Comparison of ENCODE assay signal across 1 cellular context in the genomic region with DNA sequence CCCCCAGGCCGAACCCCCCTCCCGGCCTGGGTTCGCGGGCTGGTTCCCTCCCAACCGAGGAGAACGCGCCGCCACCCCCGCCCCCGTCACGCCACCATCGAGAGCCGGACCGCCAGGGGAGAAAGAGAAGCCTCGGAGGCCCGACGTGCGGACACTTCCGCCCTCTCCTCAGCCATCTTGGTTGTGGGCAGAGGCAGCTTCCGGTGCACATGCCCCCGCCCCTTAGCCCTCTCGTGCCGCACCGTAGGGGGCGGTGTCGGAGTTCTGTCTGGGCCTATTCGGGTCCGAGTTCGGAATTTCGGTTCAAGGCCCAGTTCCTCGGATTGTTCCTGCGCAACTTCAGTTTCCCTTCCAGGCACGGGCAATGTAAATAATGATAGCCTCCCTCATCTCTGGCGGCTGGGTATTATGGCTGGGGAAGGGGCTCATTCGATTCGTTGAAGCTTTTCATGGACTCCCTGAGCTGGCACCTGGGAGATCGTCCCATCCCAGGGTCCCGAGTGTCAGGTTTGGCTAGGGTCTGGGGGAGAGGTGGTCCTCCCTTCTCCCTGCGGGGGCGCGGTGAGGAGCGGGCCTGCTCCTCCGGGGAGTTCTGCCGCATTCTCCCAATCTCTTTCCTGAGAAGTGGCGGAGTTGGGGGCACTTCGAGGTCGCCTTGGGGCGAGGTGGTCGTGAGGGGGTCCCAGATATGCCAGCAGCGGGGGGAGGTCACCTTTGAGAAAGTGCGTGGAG.
TF ChIP-seq lines count a peak whose summit lies in the region.

A gene with protein sequence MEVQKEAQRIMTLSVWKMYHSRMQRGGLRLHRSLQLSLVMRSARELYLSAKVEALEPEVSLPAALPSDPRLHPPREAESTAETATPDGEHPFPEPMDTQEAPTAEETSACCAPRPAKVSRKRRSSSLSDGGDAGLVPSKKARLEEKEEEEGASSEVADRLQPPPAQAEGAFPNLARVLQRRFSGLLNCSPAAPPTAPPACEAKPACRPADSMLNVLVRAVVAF (plus strand): TSS at position 225 of the 732 bp plus-strand sequence. CDS start 2,776 bp downstream, outside the sequence.
A gene with protein sequence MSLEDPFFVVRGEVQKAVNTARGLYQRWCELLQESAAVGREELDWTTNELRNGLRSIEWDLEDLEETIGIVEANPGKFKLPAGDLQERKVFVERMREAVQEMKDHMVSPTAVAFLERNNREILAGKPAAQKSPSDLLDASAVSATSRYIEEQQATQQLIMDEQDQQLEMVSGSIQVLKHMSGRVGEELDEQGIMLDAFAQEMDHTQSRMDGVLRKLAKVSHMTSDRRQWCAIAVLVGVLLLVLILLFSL (minus strand): TSS at position 189 of the 732 bp plus-strand sequence. CDS start 202 bp downstream, outside the sequence.

TF ChIP-seq in HEK293, 187 proteins besides CTCF, POLR2A, EP300 and RAD21 (continued from another document and continues in another):
- TF ChIP-seq PRDM1 (tag by site-specific recombination; IDR thresholded peaks at IDR 0.05) (no peak), ZNF791 (tag by site-specific recombination; IDR thresholded peaks at IDR 0.05) (no peak), ZNF571 (tag by site-specific recombination; IDR thresholded peaks at IDR 0.05) (no peak), ZFP37 (tag by site-specific recombination; IDR thresholded peaks at IDR 0.05) (no peak), ZNF776 (tag by site-specific recombination; IDR thresholded peaks at IDR 0.05; ENCODE audit: borderline replicate concordance) (no peak), ZNF341 (tag by site-specific recombination; IDR thresholded peaks at IDR 0.05; ENCODE audit: low read depth) (no peak), ZSCAN23 (tag by site-specific recombination; IDR thresholded peaks at IDR 0.05) (no peak), ZNF830 (tag by site-specific recombination; IDR thresholded peaks at IDR 0.05; ENCODE audit: low read depth) (no peak), YY1 (tag by site-specific recombination; IDR thresholded peaks at IDR 0.05) (peak; percentile 95), TRIM28 (IDR thresholded peaks at IDR 0.05; ENCODE audit: borderline replicate concordance, low read length) (no peak), ZNF558 (tag by site-specific recombination; IDR thresholded peaks at IDR 0.05) (no peak), ZNF510 (tag by site-specific recombination; IDR thresholded peaks at IDR 0.05; ENCODE audit: insufficient replicate concordance) (no peak), ZNF677 (tag by site-specific recombination; IDR thresholded peaks at IDR 0.05) (no peak), SETDB1 (IDR thresholded peaks at IDR 0.05; ENCODE audit: insufficient read length, low read length) (no peak), ZNF169 (tag by site-specific recombination; IDR thresholded peaks at IDR 0.05) (no peak), ZNF660 (tag by site-specific recombination; IDR thresholded peaks at IDR 0.05) (peak; percentile 71), REPIN1 (tag by site-specific recombination; IDR thresholded peaks at IDR 0.05; ENCODE audit: low read depth) (no peak), ZNF548 (tag by site-specific recombination; IDR thresholded peaks at IDR 0.05) (no peak), ZBTB20 (tag by site-specific recombination; IDR thresholded peaks at IDR 0.05) (peak; percentile 50; the same call in 1 of the 2 replicates), KLF10 (tag by site-specific recombination; IDR thresholded peaks at IDR 0.05) (peak; percentile 80; the same call in 1 of the 2 replicates), ZNF423 (tag by site-specific recombination; IDR thresholded peaks at IDR 0.05) (no peak), ZNF404 (tag by site-specific recombination; IDR thresholded peaks at IDR 0.05) (no peak), ZNF16 (tag by site-specific recombination; IDR thresholded peaks at IDR 0.05; ENCODE audit: low read depth) (no peak), GLI4 (tag by site-specific recombination; IDR thresholded peaks at IDR 0.05) (no peak), ZNF221 (tag by site-specific recombination; IDR thresholded peaks at IDR 0.05; ENCODE audit: borderline replicate concordance) (no peak), ZNF670 (tag by site-specific recombination; IDR thresholded peaks at IDR 0.05; ENCODE audit: low read depth) (no peak), ZNF366 (tag by site-specific recombination; conservative IDR thresholded peaks at IDR 0.05) (no peak), ZNF10 (tag by site-specific recombination; IDR thresholded peaks at IDR 0.05) (no peak), ZBTB7A (tag by site-specific recombination; IDR thresholded peaks at IDR 0.05; ENCODE audit: low read depth) (peak; percentile 95; the same call in 1 of the 2 replicates), ZNF155 (tag by site-specific recombination; IDR thresholded peaks at IDR 0.05) (no peak), ZNF843 (tag by site-specific recombination; IDR thresholded peaks at IDR 0.05) (0 out of 2 replicates have a peak, but pooled peaks have one; percentile 38), ZNF311 (tag by site-specific recombination; IDR thresholded peaks at IDR 0.05; ENCODE audit: borderline replicate concordance) (no peak), ZNF624 (tag by site-specific recombination; IDR thresholded peaks at IDR 0.05) (no peak), ZFP41 (tag by site-specific recombination; IDR thresholded peaks at IDR 0.05; ENCODE audit: borderline replicate concordance) (no peak), ZNF530 (tag by site-specific recombination; IDR thresholded peaks at IDR 0.05; ENCODE audit: low read depth) (no peak)
- TF ChIP-seq, protein P1, sequence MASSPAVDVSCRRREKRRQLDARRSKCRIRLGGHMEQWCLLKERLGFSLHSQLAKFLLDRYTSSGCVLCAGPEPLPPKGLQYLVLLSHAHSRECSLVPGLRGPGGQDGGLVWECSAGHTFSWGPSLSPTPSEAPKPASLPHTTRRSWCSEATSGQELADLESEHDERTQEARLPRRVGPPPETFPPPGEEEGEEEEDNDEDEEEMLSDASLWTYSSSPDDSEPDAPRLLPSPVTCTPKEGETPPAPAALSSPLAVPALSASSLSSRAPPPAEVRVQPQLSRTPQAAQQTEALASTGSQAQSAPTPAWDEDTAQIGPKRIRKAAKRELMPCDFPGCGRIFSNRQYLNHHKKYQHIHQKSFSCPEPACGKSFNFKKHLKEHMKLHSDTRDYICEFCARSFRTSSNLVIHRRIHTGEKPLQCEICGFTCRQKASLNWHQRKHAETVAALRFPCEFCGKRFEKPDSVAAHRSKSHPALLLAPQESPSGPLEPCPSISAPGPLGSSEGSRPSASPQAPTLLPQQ (tag by site-specific recombination; IDR thresholded peaks at IDR 0.05), result 0 out of 2 replicates have a peak, but pooled peaks have one; percentile 13
- TF ChIP-seq, protein P2, sequence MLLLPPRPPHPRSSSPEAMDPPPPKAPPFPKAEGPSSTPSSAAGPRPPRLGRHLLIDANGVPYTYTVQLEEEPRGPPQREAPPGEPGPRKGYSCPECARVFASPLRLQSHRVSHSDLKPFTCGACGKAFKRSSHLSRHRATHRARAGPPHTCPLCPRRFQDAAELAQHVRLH (tag by site-specific recombination; IDR thresholded peaks at IDR 0.05), result no peak
- TF ChIP-seq, protein P3, sequence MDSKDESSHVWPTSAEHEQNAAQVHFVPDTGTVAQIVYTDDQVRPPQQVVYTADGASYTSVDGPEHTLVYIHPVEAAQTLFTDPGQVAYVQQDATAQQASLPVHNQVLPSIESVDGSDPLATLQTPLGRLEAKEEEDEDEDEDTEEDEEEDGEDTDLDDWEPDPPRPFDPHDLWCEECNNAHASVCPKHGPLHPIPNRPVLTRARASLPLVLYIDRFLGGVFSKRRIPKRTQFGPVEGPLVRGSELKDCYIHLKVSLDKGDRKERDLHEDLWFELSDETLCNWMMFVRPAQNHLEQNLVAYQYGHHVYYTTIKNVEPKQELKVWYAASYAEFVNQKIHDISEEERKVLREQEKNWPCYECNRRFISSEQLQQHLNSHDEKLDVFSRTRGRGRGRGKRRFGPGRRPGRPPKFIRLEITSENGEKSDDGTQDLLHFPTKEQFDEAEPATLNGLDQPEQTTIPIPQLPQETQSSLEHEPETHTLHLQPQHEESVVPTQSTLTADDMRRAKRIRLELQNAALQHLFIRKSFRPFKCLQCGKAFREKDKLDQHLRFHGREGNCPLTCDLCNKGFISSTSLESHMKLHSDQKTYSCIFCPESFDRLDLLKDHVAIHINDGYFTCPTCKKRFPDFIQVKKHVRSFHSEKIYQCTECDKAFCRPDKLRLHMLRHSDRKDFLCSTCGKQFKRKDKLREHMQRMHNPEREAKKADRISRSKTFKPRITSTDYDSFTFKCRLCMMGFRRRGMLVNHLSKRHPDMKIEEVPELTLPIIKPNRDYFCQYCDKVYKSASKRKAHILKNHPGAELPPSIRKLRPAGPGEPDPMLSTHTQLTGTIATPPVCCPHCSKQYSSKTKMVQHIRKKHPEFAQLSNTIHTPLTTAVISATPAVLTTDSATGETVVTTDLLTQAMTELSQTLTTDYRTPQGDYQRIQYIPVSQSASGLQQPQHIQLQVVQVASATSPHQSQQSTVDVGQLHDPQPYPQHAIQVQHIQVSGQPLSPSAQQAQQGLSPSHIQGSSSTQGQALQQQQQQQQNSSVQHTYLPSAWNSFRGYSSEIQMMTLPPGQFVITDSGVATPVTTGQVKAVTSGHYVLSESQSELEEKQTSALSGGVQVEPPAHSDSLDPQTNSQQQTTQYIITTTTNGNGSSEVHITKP (tag by site-specific recombination; IDR thresholded peaks at IDR 0.05), result no peak
- TF ChIP-seq, protein P4, sequence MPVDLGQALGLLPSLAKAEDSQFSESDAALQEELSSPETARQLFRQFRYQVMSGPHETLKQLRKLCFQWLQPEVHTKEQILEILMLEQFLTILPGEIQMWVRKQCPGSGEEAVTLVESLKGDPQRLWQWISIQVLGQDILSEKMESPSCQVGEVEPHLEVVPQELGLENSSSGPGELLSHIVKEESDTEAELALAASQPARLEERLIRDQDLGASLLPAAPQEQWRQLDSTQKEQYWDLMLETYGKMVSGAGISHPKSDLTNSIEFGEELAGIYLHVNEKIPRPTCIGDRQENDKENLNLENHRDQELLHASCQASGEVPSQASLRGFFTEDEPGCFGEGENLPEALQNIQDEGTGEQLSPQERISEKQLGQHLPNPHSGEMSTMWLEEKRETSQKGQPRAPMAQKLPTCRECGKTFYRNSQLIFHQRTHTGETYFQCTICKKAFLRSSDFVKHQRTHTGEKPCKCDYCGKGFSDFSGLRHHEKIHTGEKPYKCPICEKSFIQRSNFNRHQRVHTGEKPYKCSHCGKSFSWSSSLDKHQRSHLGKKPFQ (tag by site-specific recombination; IDR thresholded peaks at IDR 0.05), result no peak
- TF ChIP-seq, protein P5, sequence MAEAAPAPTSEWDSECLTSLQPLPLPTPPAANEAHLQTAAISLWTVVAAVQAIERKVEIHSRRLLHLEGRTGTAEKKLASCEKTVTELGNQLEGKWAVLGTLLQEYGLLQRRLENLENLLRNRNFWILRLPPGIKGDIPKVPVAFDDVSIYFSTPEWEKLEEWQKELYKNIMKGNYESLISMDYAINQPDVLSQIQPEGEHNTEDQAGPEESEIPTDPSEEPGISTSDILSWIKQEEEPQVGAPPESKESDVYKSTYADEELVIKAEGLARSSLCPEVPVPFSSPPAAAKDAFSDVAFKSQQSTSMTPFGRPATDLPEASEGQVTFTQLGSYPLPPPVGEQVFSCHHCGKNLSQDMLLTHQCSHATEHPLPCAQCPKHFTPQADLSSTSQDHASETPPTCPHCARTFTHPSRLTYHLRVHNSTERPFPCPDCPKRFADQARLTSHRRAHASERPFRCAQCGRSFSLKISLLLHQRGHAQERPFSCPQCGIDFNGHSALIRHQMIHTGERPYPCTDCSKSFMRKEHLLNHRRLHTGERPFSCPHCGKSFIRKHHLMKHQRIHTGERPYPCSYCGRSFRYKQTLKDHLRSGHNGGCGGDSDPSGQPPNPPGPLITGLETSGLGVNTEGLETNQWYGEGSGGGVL (tag by site-specific recombination; IDR thresholded peaks at IDR 0.05), result peak; percentile 99
- TF ChIP-seq, protein P6, sequence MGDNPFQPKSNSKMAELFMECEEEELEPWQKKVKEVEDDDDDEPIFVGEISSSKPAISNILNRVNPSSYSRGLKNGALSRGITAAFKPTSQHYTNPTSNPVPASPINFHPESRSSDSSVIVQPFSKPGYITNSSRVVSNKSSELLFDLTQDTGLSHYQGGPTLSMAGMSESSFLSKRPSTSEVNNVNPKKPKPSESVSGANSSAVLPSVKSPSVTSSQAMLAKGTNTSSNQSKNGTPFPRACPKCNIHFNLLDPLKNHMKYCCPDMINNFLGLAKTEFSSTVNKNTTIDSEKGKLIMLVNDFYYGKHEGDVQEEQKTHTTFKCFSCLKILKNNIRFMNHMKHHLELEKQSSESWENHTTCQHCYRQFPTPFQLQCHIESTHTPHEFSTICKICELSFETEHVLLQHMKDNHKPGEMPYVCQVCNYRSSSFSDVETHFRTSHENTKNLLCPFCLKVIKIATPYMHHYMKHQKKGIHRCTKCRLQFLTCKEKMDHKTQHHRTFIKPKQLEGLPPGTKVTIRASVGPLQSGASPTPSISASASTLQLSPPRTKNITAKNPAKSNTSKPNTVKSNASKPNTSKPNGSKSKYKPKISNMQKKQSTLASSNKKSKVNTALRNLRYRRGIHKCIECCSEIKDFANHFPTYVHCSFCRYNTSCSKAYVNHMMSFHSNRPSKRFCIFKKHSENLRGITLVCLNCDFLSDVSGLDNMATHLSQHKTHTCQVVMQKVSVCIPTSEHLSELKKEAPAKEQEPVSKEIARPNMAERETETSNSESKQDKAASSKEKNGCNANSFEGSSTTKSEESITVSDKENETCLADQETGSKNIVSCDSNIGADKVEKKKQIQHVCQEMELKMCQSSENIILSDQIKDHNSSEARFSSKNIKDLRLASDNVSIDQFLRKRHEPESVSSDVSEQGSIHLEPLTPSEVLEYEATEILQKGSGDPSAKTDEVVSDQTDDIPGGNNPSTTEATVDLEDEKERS (tag by site-specific recombination; IDR thresholded peaks at IDR 0.05), result no peak
- TF ChIP-seq, protein P7, sequence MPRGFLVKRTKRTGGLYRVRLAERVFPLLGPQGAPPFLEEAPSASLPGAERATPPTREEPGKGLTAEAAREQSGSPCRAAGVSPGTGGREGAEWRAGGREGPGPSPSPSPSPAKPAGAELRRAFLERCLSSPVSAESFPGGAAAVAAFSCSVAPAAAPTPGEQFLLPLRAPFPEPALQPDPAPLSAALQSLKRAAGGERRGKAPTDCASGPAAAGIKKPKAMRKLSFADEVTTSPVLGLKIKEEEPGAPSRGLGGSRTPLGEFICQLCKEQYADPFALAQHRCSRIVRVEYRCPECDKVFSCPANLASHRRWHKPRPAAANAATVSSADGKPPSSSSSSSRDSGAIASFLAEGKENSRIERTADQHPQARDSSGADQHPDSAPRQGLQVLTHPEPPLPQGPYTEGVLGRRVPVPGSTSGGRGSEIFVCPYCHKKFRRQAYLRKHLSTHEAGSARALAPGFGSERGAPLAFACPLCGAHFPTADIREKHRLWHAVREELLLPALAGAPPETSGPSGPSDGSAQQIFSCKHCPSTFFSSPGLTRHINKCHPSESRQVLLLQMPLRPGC (tag by site-specific recombination; IDR thresholded peaks at IDR 0.05), result no peak
